ENCODE assay signal across 11 cellular contexts in the genomic region with DNA sequence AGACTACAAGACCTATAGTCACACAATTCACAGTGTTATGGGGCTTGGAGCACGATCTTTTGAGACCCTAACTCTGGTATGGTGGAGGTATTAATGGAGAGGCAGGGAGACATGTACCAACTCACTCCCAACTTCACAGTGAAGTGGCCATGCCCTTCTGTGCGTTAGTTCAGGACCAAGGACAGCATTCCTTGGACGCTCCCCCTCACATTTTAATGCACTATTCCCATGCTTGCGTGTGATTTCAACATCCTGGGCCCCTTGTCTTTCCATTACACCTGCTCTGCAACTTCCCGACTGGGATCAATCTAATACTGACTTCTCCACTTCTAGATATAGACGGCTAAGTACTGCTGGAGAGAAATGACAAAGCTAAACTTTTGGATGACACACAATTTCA.
DNase-seq lines count a peak whose midpoint lies in the region; ATAC-seq, FAIRE-seq and TF ChIP-seq lines count a peak whose summit lies in the region.
"Had no signal": no experiment of that assay in that cellular context is flagged by ENCODE, and none has a peak within 500 bp of the region (broad histone marks: within the 10 kb centered on the region; RNA-seq: fewer than 3 reads in every experiment).

No MANE protein-coding gene starts in this region.

- intact Hi-C loops in HCT116 (cut with micrococcal nuclease) = no loop called here

- H2AFZ ChIP-seq in HCT116 (ENCODE audit: low read depth, low read length, poor library complexity, severe bottlenecking) (no peak overlapping the region), neural progenitor cell (replicated peaks) (no peak overlapping the region)

- H3K9me3 Mint-ChIP-seq in neural progenitor cell = no peaks in the 10 kb centered on the region

- H3K36me3 ChIP-seq in HCT116 (ENCODE audit: control insufficient read depth in 1 of 2, insufficient read depth in 2 of 2, low read length in 2 of 2) (no peaks in the 10 kb centered on the region), neural progenitor cell (no peaks in the 10 kb centered on the region), Peyer's patch (no peaks in the 10 kb centered on the region)
- H3K36me3 ChIP-seq: SJSA1 had no signal

- no peak overlapping the region for H3K27ac ChIP-seq in HCT116 (ENCODE audit: low read depth, low read length)
- no peak overlapping the region for H3K27ac ChIP-seq in neural progenitor cell
- H3K27ac ChIP-seq in Peyer's patch = no peak overlapping the region
- H3K27ac ChIP-seq: SJSA1 had no signal

- no peaks in the 10 kb centered on the region for H3K4me1 Mint-ChIP-seq in neural progenitor cell
- H3K4me1 Mint-ChIP-seq: central memory CD8-positive, alpha-beta T cell had no signal

- POLR2A ChIA-PET in HCT116 (lab: Charles Lee) = no interaction called here

- H3K4me1 ChIP-seq in HCT116 (ENCODE audit: control insufficient read depth in 1 of 2, insufficient read depth in 2 of 2, low read length in 2 of 2) (no peaks in the 10 kb centered on the region), neural progenitor cell (no peaks in the 10 kb centered on the region), Peyer's patch (peaks cover 0 to 23% (median 2%) of the 10 kb centered on the region in 4 donors)

- no peak overlapping the region for H3K4me3 Mint-ChIP-seq in neural progenitor cell
- H3K4me3 Mint-ChIP-seq: central memory CD8-positive, alpha-beta T cell had no signal

- H3K79me2 ChIP-seq in HCT116 (ENCODE audit: insufficient read depth, low read length) (no peaks in the 10 kb centered on the region), neural progenitor cell (ENCODE audit: low read depth) (no peaks in the 10 kb centered on the region)

- no peak for ATAC-seq in HCT116

- CTCF ChIA-PET in HCT116 (lab: Charles Lee) = no interaction called here

- H3K9ac ChIP-seq in HCT116 (ENCODE audit: low read length) = no peak overlapping the region
- H3K9ac ChIP-seq in neural progenitor cell = no peak overlapping the region

- H3K9me3 ChIP-seq in HCT116 (ENCODE audit: control insufficient read depth in 1 of 2, insufficient read depth in 1 of 2, low read depth in 1 of 2, low read length in 2 of 2) (no peaks in the 10 kb centered on the region), neural progenitor cell (ENCODE audit: low read depth) (no peaks in the 10 kb centered on the region), Peyer's patch (no peaks in the 10 kb centered on the region)
- H3K9me3 ChIP-seq: SJSA1 had no signal

- no peaks in the 10 kb centered on the region for H3K9me2 ChIP-seq in HCT116 (ENCODE audit: insufficient read depth)

- no peak overlapping the region for H3K27ac Mint-ChIP-seq in neural progenitor cell

- TF ChIP-seq POLR2A in HCT116 (IDR thresholded peaks at IDR 0.05; ENCODE audit: borderline replicate concordance, extremely low read depth, insufficient read depth, insufficient read length) = no peak
- no peak for TF ChIP-seq POLR2A in Peyer's patch (IDR thresholded peaks at IDR 0.05)

- in situ Hi-C loops in GM13977 (cut with MboI; ENCODE audit: low pct_unique_long_range_greater_than_20kb, low sequenced_read_pairs, unreplicated experiment) = no loop called here

- RAD21 ChIA-PET in HCT116 (lab: Charles Lee; ENCODE audit: low non-redundant PET in 1 of 2, low total read pairs in 2 of 2, uncharacterized antibody in 2 of 2, unreplicated experiment in 2 of 2) = no interaction called here

- BruUV-seq in HCT116 (replicated peaks; lab: Mats Ljungman, UMichigan) = no TSS peak

- TF ChIP-seq CTCF in HCT116 (IDR thresholded peaks at IDR 0.05 in 2 of 3, conservative IDR thresholded peaks at IDR 0.05 in 1 of 3; ENCODE audit: borderline replicate concordance in 1 of 3, insufficient read depth in 1 of 3, low read depth in 2 of 3, low read length in 2 of 3) (no peak), neural progenitor cell (IDR thresholded peaks at IDR 0.05) (no peak), GM13977 (IDR thresholded peaks at IDR 0.05; ENCODE audit: extremely low read depth, insufficient read depth, missing control alignments) (no peak), Peyer's patch (IDR thresholded peaks at IDR 0.05) (no peak)

- DNase-seq in HCT116 (ENCODE audit: low read depth, low spot score) = no peak
- DNase-seq in fibroblast of gingiva (ENCODE audit: low read depth) = peak; percentile 29
- peak; percentile 77 for DNase-seq in neural progenitor cell (ENCODE audit: low spot score)
- DNase-seq in amygdala (lab: John Stamatoyannopoulos, UW) = no peak
- DNase-seq in GM13977 (ENCODE audit: low spot score) = no peak
- DNase-seq in Peyer's patch = no peak
- no peak for DNase-seq in frontal cortex (ENCODE audit: low spot score in 2 of 2)
- DNase-seq: NCI-H1694 had no signal

- H3K4me3 ChIP-seq in HCT116 (replicated peaks in 1 of 2; ENCODE audit: low read depth in 1 of 2, low read length in 2 of 2) (no peak overlapping the region), neural progenitor cell (no peak overlapping the region), Peyer's patch (no peak overlapping the region)
- H3K4me3 ChIP-seq: SJSA1 had no signal

- H3K4me2 ChIP-seq in HCT116 (ENCODE audit: low read length) (no peak overlapping the region), neural progenitor cell (no peak overlapping the region)

- H3K36me3 Mint-ChIP-seq in neural progenitor cell = no peaks in the 10 kb centered on the region

- no peak for FAIRE-seq in frontal cortex (lab: Jason Lieb, UNC)

- H4K20me1 ChIP-seq in HCT116 (ENCODE audit: insufficient read depth) = no peaks in the 10 kb centered on the region
- H4K20me1 ChIP-seq in neural progenitor cell (ENCODE audit: low read depth) = peaks cover 9% of the 10 kb centered on the region

- H3K27me3 ChIP-seq in HCT116 (ENCODE audit: insufficient read depth, low read length) (no peaks in the 10 kb centered on the region), neural progenitor cell (no peaks in the 10 kb centered on the region), Peyer's patch (no peaks in the 10 kb centered on the region)
- H3K27me3 ChIP-seq: SJSA1 had no signal

- no peaks in the 10 kb centered on the region for H3F3A ChIP-seq in neural progenitor cell (ENCODE audit: low read depth)

- no peak for TF ChIP-seq RAD21 in HCT116 (IDR thresholded peaks at IDR 0.05; ENCODE audit: low read depth)

- no peaks in the 10 kb centered on the region for H3K27me3 Mint-ChIP-seq in neural progenitor cell (ENCODE audit: insufficient read depth, low read depth)
- H3K27me3 Mint-ChIP-seq: central memory CD8-positive, alpha-beta T cell had no signal

TF ChIP-seq in HCT116, 20 proteins besides CTCF, POLR2A, EP300 and RAD21:
- TF ChIP-seq SP1 (IDR thresholded peaks at IDR 0.05; ENCODE audit: low read depth) = no peak
- TF ChIP-seq, protein P1, sequence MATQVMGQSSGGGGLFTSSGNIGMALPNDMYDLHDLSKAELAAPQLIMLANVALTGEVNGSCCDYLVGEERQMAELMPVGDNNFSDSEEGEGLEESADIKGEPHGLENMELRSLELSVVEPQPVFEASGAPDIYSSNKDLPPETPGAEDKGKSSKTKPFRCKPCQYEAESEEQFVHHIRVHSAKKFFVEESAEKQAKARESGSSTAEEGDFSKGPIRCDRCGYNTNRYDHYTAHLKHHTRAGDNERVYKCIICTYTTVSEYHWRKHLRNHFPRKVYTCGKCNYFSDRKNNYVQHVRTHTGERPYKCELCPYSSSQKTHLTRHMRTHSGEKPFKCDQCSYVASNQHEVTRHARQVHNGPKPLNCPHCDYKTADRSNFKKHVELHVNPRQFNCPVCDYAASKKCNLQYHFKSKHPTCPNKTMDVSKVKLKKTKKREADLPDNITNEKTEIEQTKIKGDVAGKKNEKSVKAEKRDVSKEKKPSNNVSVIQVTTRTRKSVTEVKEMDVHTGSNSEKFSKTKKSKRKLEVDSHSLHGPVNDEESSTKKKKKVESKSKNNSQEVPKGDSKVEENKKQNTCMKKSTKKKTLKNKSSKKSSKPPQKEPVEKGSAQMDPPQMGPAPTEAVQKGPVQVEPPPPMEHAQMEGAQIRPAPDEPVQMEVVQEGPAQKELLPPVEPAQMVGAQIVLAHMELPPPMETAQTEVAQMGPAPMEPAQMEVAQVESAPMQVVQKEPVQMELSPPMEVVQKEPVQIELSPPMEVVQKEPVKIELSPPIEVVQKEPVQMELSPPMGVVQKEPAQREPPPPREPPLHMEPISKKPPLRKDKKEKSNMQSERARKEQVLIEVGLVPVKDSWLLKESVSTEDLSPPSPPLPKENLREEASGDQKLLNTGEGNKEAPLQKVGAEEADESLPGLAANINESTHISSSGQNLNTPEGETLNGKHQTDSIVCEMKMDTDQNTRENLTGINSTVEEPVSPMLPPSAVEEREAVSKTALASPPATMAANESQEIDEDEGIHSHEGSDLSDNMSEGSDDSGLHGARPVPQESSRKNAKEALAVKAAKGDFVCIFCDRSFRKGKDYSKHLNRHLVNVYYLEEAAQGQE (IDR thresholded peaks at IDR 0.05; ENCODE audit: low read depth) = peak; percentile 90

TF ChIP-seq in PFSK-1, 5 proteins besides CTCF, POLR2A, EP300 and RAD21 (continues in another document):
- TF ChIP-seq, protein P1 (IDR thresholded peaks at IDR 0.05; ENCODE audit: insufficient read depth in 1 of 2, low read depth in 2 of 2, low read length in 2 of 2) = peak; percentile 98 to 99
- TF ChIP-seq POLR2AphosphoS5 (IDR thresholded peaks at IDR 0.05; ENCODE audit: low read depth, low read length) = no peak
- TF ChIP-seq SIN3A (IDR thresholded peaks at IDR 0.05; ENCODE audit: borderline replicate concordance, insufficient read depth, low read length) = peak; percentile 35; the same call in 1 of the 2 replicates

Comparison
In these comparisons a context has a peak if more than half of its experiments do, and no peak if none do; other contexts are left out.
1. DNase-seq: peak in fibroblast of gingiva (single experiment) and neural progenitor cell (single experiment); none in HCT116 (single experiment), amygdala (0 of 56), GM13977 (single experiment), Peyer's patch (0 of 3) and frontal cortex (0 of 2).